In genomic region chr12:88878295-88878694, GRCh38 we compare ENCODE assay signal across 28 cellular contexts.
"Had no signal": no experiment of that assay in that cellular context is flagged by ENCODE, and none has a peak within 500 bp of the region (broad histone marks: within the 10 kb centered on the region; RNA-seq: fewer than 3 reads in every experiment).

No MANE protein-coding gene starts in this region.

- H3K4me1 ChIP-seq: colonic mucosa, esophagus muscularis mucosa, esophagus squamous epithelium, foreskin keratinocyte, gastrocnemius medialis, gastroesophageal sphincter, heart left ventricle, heart right ventricle had no signal

- H3K4me2 ChIP-seq: hepatocyte had no signal

- H3K9me3 Mint-ChIP-seq: endodermal cell had no signal

- H3K27ac ChIP-seq: colonic mucosa, coronary artery, dorsolateral prefrontal cortex, epithelial cell of prostate, esophagus muscularis mucosa, esophagus squamous epithelium, foreskin keratinocyte, gastrocnemius medialis, gastroesophageal sphincter, heart left ventricle, heart right ventricle, hepatocyte had no signal

- H3K4me3 ChIP-seq: colonic mucosa, coronary artery, dorsolateral prefrontal cortex, esophagus muscularis mucosa, esophagus squamous epithelium, gastrocnemius medialis, gastroesophageal sphincter, heart left ventricle, heart right ventricle, hepatocyte had no signal

- H2AFZ ChIP-seq: hepatocyte had no signal

- H3K9me3 ChIP-seq: colonic mucosa, esophagus muscularis mucosa, esophagus squamous epithelium, gastrocnemius medialis, gastroesophageal sphincter had no signal

- H3K27me3 ChIP-seq: colonic mucosa, dorsolateral prefrontal cortex, esophagus muscularis mucosa, esophagus squamous epithelium, foreskin keratinocyte, gastrocnemius medialis, gastroesophageal sphincter, heart left ventricle, heart right ventricle, hepatocyte had no signal

- H3K4me1 Mint-ChIP-seq: endodermal cell had no signal

- H3K4me3 Mint-ChIP-seq: dendritic cell treated with granulocyte-macrophage colony-stimulating factor and Interleukin-4, amounts not matched to agents 40 ng/mL and 50 ng/mL, for 4 days; effector memory CD8-positive, alpha-beta T cell; endodermal cell had no signal

- ATAC-seq: effector memory CD8-positive, alpha-beta T cell; esophagus mucosa; foreskin keratinocyte; gastrocnemius medialis; gastroesophageal sphincter; heart left ventricle; heart right ventricle had no signal

- H3K79me2 ChIP-seq: hepatocyte had no signal

- H3K36me3 ChIP-seq: colonic mucosa, esophagus muscularis mucosa, esophagus squamous epithelium, gastrocnemius medialis, gastroesophageal sphincter, heart left ventricle, heart right ventricle had no signal

- FAIRE-seq: endometrium, endothelial cell of umbilical vein had no signal

- H3K27me3 Mint-ChIP-seq: dendritic cell treated with granulocyte-macrophage colony-stimulating factor and Interleukin-4, amounts not matched to agents 40 ng/mL and 50 ng/mL, for 4 days had no signal

- H3K27ac Mint-ChIP-seq: dendritic cell treated with granulocyte-macrophage colony-stimulating factor and Interleukin-4, amounts not matched to agents 40 ng/mL and 50 ng/mL, for 4 days; effector memory CD8-positive, alpha-beta T cell; endodermal cell had no signal

- DNase-seq: colonic mucosa; cortex of kidney; dermis blood vessel endothelial cell; dorsolateral prefrontal cortex; effector CD4-positive, alpha-beta T cell; effector CD8-positive, alpha-beta T cell; effector memory CD4-positive, alpha-beta T cell; effector memory CD8-positive, alpha-beta T cell; endodermal cell; erythroblast; esophagus squamous epithelium; foreskin fibroblast; foreskin keratinocyte; foreskin melanocyte; gastrocnemius medialis; glutamatergic neuron; head of caudate nucleus; heart left ventricle; heart right ventricle had no signal
